22 cellular contexts compared by ENCODE assay signal in genomic region chr9:97640290-97640689, GRCh38. TPM values are rescaled to one million over a fixed set of nuclear protein-coding genes. Genes with fewer than 3 reads are reported as not detected.
DNase-seq lines count a peak whose midpoint lies in the region; ATAC-seq lines count a peak whose summit lies in the region.
"Had no signal": no experiment of that assay in that cellular context is flagged by ENCODE, and none has a peak within 500 bp of the region (broad histone marks: within the 10 kb centered on the region; RNA-seq: fewer than 3 reads in every experiment).

No MANE protein-coding gene starts in this region.

- no peak for ATAC-seq in T-helper 17 cell
- ATAC-seq in HG02763 (IDR thresholded peaks at IDR 0.05; ENCODE audit: unreplicated experiment), result no peak
- no peak for ATAC-seq in HG02798 (IDR thresholded peaks at IDR 0.05; ENCODE audit: poor library complexity, unreplicated experiment)
- ATAC-seq: sciatic nerve; stimulated activated naive CD8-positive, alpha-beta T cell treated with anti-CD3 and anti-CD28 coated beads, Interleukin-15, Interleukin-2, amounts not matched to agents 100 U/mL and 50 U/mL, for 24 hours had no signal

- H2AFZ ChIP-seq in mesenchymal stem cell (ENCODE audit: low read depth, low read length), result no peak overlapping the region

- no peak overlapping the region for H3K4ac ChIP-seq in mesenchymal stem cell (ENCODE audit: low read depth in 1 of 2, low read length in 2 of 2)

- H3K36me3 ChIP-seq in mesenchymal stem cell (ENCODE audit: control insufficient read depth in 1 of 2, insufficient read depth in 2 of 2, low read depth in 1 of 2, low read length in 2 of 2), result peaks cover 0 to 47% of the 10 kb centered on the region in 2 experiments

- H4K91ac ChIP-seq in mesenchymal stem cell (ENCODE audit: low read length), result no peak overlapping the region

- no peak overlapping the region for H3K9ac ChIP-seq in mesenchymal stem cell (ENCODE audit: low read length)

- H2BK15ac ChIP-seq in mesenchymal stem cell (ENCODE audit: low read depth, poor library complexity, severe bottlenecking), result no peak overlapping the region

- H3K23ac ChIP-seq in mesenchymal stem cell (ENCODE audit: low read length in 2 of 2), result no peak overlapping the region

- H3K27ac ChIP-seq in mesenchymal stem cell (ENCODE audit: low read length, poor library complexity, severe bottlenecking), result no peak overlapping the region
- H3K27ac ChIP-seq: HL-60, SJCRH30 had no signal

- no peak overlapping the region for H3K27ac Mint-ChIP-seq in activated naive CD4-positive, alpha-beta T cell treated with anti-CD3 and anti-CD28 coated beads, Interleukin-2, amount 50 U/mL, for 24 hours
- H3K27ac Mint-ChIP-seq in T-helper 17 cell, result peak overlapping the region; percentile 59

- H3K4me3 Mint-ChIP-seq in activated naive CD4-positive, alpha-beta T cell treated with anti-CD3 and anti-CD28 coated beads, Interleukin-2, amount 50 U/mL, for 24 hours, result peak overlapping the region; percentile 7
- no peak overlapping the region for H3K4me3 Mint-ChIP-seq in T-helper 17 cell
- H3K4me3 Mint-ChIP-seq: CD4-positive, alpha-beta memory T cell; central memory CD8-positive, alpha-beta T cell; immature natural killer cell had no signal

- no peaks in the 10 kb centered on the region for H3K9me3 ChIP-seq in T-helper 17 cell (ENCODE audit: control insufficient read depth, low read length, poor library complexity, severe bottlenecking)
- no peaks in the 10 kb centered on the region for H3K9me3 ChIP-seq in mesenchymal stem cell (ENCODE audit: control insufficient read depth, low read length)
- H3K9me3 ChIP-seq: SJCRH30 had no signal

- H4K8ac ChIP-seq in mesenchymal stem cell (ENCODE audit: low read length), result no peak overlapping the region

- no peak overlapping the region for H2BK120ac ChIP-seq in mesenchymal stem cell (ENCODE audit: low read depth, low read length)

- H3K18ac ChIP-seq in mesenchymal stem cell (ENCODE audit: low read depth in 1 of 2, low read length in 2 of 2), result no peak overlapping the region

- peaks cover 7% of the 10 kb centered on the region for H3K79me1 ChIP-seq in mesenchymal stem cell (replicated peaks; ENCODE audit: low read length, poor library complexity, severe bottlenecking)

- 100% methylated on average over 2 of the region's 3 CpGs for whole genome bisulfite sequencing in mesenchymal stem cell

- H3K4me3 ChIP-seq in mesenchymal stem cell (ENCODE audit: insufficient read depth in 1 of 2, low read depth in 1 of 2, low read length in 2 of 2), result no peak overlapping the region
- H3K4me3 ChIP-seq: SJCRH30 had no signal

- peaks cover 15% of the 10 kb centered on the region for H3K36me3 Mint-ChIP-seq in activated naive CD4-positive, alpha-beta T cell treated with anti-CD3 and anti-CD28 coated beads, Interleukin-2, amount 50 U/mL, for 24 hours
- H3K36me3 Mint-ChIP-seq in T-helper 17 cell (ENCODE audit: low read depth), result peaks cover 7% of the 10 kb centered on the region

- no peak overlapping the region for H2AK5ac ChIP-seq in mesenchymal stem cell (ENCODE audit: low read length, severe bottlenecking)

- H3K27me3 Mint-ChIP-seq in activated naive CD4-positive, alpha-beta T cell treated with anti-CD3 and anti-CD28 coated beads, Interleukin-2, amount 50 U/mL, for 24 hours, result no peaks in the 10 kb centered on the region
- H3K27me3 Mint-ChIP-seq in T-helper 17 cell, result no peaks in the 10 kb centered on the region
- H3K27me3 Mint-ChIP-seq: CD4-positive, alpha-beta memory T cell; central memory CD8-positive, alpha-beta T cell had no signal

- peaks cover 2% of the 10 kb centered on the region for H3K4me1 ChIP-seq in mesenchymal stem cell (ENCODE audit: control insufficient read depth, insufficient read depth, low read depth, low read length)
- H3K4me1 ChIP-seq: SJCRH30 had no signal

- no peaks in the 10 kb centered on the region for H3K27me3 ChIP-seq in mesenchymal stem cell (ENCODE audit: control insufficient read depth in 1 of 2, insufficient read depth in 1 of 2, low read length in 2 of 2)
- H3K27me3 ChIP-seq: SJCRH30 had no signal

- no peaks in the 10 kb centered on the region for H3K9me3 Mint-ChIP-seq in activated naive CD4-positive, alpha-beta T cell treated with anti-CD3 and anti-CD28 coated beads, Interleukin-2, amount 50 U/mL, for 24 hours
- H3K9me3 Mint-ChIP-seq: CD4-positive, alpha-beta memory T cell; central memory CD8-positive, alpha-beta T cell; immature natural killer cell had no signal

- peaks cover 61% of the 10 kb centered on the region for H3K4me1 Mint-ChIP-seq in activated naive CD4-positive, alpha-beta T cell treated with anti-CD3 and anti-CD28 coated beads, Interleukin-2, amount 50 U/mL, for 24 hours
- H3K4me1 Mint-ChIP-seq in T-helper 17 cell, result peaks cover 35% of the 10 kb centered on the region

- H2BK12ac ChIP-seq in mesenchymal stem cell (ENCODE audit: low read length in 2 of 2), result no peak overlapping the region

- H3K4me2 ChIP-seq in mesenchymal stem cell (ENCODE audit: low read length, poor library complexity, severe bottlenecking), result no peak overlapping the region

- H2BK5ac ChIP-seq in mesenchymal stem cell (ENCODE audit: low read depth, low read length, poor library complexity, severe bottlenecking), result no peak overlapping the region

- H3K14ac ChIP-seq in mesenchymal stem cell (ENCODE audit: low read length in 2 of 2), result no peak overlapping the region

- DNase-seq in activated naive CD4-positive, alpha-beta T cell treated with anti-CD3 and anti-CD28 coated beads, Interleukin-2, amount 50 U/mL, for 16 hours, result no peak
- DNase-seq in NCI-H1105 (lab: John Stamatoyannopoulos, UW) (peak; percentile 13), T-helper 17 cell (no peak), mesenchymal stem cell (peak; percentile 38), EL (no peak)
- DNase-seq: CD4-positive, alpha-beta memory T cell; effector CD8-positive, alpha-beta T cell; head of caudate nucleus; immature natural killer cell; NCI-H1092; NCI-H446 treated with DMSO at 0.1 percent for 48 hours; OCI-M1; stimulated activated CD4-positive, alpha-beta T cell treated with anti-CD3 and anti-CD28 coated beads, Interleukin-1b, Interleukin-23, amount 100 ng/mL, for 48 hours; stimulated activated naive CD8-positive, alpha-beta T cell treated with anti-CD3 and anti-CD28 coated beads, Interleukin-15, Interleukin-2, amounts not matched to agents 100 U/mL and 50 U/mL, for 24 hours; trophoblast cell had no signal

RNA-seq across cellular contexts. Expression of gene NCBP1, which starts 6.7 kb away (rescaled TPM):
- 10 to 100 TPM; 31.6 to 37.2 TPM for total RNA-seq in T-helper 17 cell
- 18.0 TPM for polyA plus RNA-seq in mesenchymal stem cell (2013, experiment 1 of 2)
- polyA plus RNA-seq in mesenchymal stem cell (2013, experiment 2 of 2), result 20.8 TPM

RNA-seq across cellular contexts. Expression of gene TSTD2, which starts 7.1 kb away (rescaled TPM):
- 10 to 100 TPM; 15.5 to 26.7 TPM for total RNA-seq in T-helper 17 cell
- 8.8 TPM for polyA plus RNA-seq in mesenchymal stem cell (2013, experiment 1 of 2)
- 8.7 TPM for polyA plus RNA-seq in mesenchymal stem cell (2013, experiment 2 of 2)

RNA-seq across cellular contexts. Expression of gene XPA, which starts 56.9 kb away (rescaled TPM):
- 10 to 100 TPM; 16.6 to 23.4 TPM for total RNA-seq in T-helper 17 cell
- 20.0 TPM for polyA plus RNA-seq in mesenchymal stem cell (2013, experiment 1 of 2)
- polyA plus RNA-seq in mesenchymal stem cell (2013, experiment 2 of 2), result 20.4 TPM

Comparison
In these comparisons a context has a peak if more than half of its experiments do, and no peak if none do; other contexts are left out.
1. DNase-seq: peak in NCI-H1105 (single experiment) and mesenchymal stem cell (single experiment); none in activated naive CD4-positive, alpha-beta T cell treated with anti-CD3 and anti-CD28 coated beads, Interleukin-2, amount 50 U/mL, for 16 hours (single experiment), T-helper 17 cell (0 of 3) and EL (single experiment).